Comparison of ENCODE assay signal across 8 cellular contexts in the genomic region with DNA sequence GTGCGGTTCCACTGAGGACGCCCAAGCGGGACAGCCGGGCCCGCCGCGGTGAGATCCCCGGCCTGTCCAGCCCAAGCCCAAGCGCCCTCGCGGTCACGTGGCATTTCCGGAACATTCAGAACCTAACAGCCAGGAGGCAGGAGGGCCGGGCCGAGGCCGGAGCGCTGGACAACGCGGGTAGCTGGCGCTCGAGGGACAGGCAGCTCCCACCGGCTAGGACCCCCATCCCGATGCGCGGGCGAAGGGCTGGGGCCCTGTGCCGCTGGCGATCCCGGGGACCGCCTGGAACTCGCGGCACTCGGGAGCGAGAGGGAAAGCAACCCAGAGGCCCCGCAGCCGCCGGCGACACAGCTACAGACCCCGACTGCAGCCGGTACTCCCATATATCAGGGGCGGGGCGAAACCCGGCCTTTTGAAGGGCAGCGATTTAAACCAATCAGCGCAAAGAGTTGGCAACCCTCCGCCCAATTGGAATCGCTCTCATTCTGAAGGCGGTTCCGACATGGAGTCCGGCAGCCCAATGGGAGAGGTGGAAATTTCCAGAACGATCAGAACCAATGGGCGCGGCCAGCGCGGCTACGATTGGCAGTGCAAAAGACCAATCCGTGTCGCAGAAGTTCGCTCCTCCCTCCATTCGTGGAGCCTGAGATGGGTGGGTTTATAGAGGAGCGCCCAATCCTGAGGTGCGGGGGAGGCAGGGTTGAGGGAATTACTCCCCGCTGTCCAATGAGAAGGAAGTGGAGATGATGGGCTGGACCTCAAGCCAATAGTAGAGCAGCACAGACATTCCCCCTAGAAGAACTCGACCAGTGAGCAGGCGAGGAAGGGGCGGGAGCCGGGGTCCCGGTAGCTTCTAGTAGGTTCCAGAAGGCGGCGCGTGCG. TPM values are rescaled to one million over a fixed set of nuclear protein-coding genes. Genes with fewer than 3 reads are reported as not detected.
DNase-seq lines count a peak whose midpoint lies in the region; FAIRE-seq and TF ChIP-seq lines count a peak whose summit lies in the region.

A gene (plus strand): TSS at position 849 of the 882 bp plus-strand sequence. CDS start 91 bp downstream, outside the sequence.

- no peak within 1 kb of the TSS for H2BK5ac ChIP-seq in H9 (ENCODE audit: insufficient read length, low read length)

- peak; percentile 42 for TF ChIP-seq RAD21 in neural cell (conservative IDR thresholded peaks at IDR 0.05)

- no peaks in the 10 kb centered on the region for H3K9me3 ChIP-seq in H9 (ENCODE audit: control insufficient read depth, low read depth, low read length)
- H3K9me3 ChIP-seq in MG63: no peaks in the 10 kb centered on the region
- H3K9me3 ChIP-seq in neural cell (ENCODE audit: low read length): no peaks in the 10 kb centered on the region
- no peaks in the 10 kb centered on the region for H3K9me3 ChIP-seq in stomach

- no peak within 1 kb of the TSS for H4K91ac ChIP-seq in H9 (ENCODE audit: insufficient read length, low read depth, low read length)

- peaks cover 18% of the 10 kb centered on the region; the same call in 1 of the 2 replicates for H3K79me2 ChIP-seq in H9 (ENCODE audit: insufficient read depth, low read length)
- H3K79me2 ChIP-seq in neural cell (replicated peaks; ENCODE audit: insufficient read depth, low read length): peaks cover 4% of the 10 kb centered on the region

- no peak within 1 kb of the TSS for H2AK5ac ChIP-seq in H9 (ENCODE audit: insufficient read length, low read length)

- TF ChIP-seq CTCF in H9 (conservative IDR thresholded peaks at IDR 0.05) (peak; percentile 37; the same call in 2 of the 3 replicates), neural cell (IDR thresholded peaks at IDR 0.05; ENCODE audit: poor library complexity, severe bottlenecking) (peak; percentile 73), stomach (IDR thresholded peaks at IDR 0.05) (peak in 4 of 7 experiments; percentile 21 to 59 (median 51))

- peaks cover 4% of the 10 kb centered on the region for H3K79me1 ChIP-seq in H9 (ENCODE audit: insufficient read depth, low read depth, low read length, poor library complexity, severe bottlenecking)

- H2BK120ac ChIP-seq in H9 (ENCODE audit: low read depth, low read length, poor library complexity, severe bottlenecking): no peak within 1 kb of the TSS

- peaks cover 16 to 25% (median 21%) of the 10 kb centered on the region in 3 experiments for H3K36me3 Mint-ChIP-seq in H9 (ENCODE audit: insufficient read depth in 1 of 3, low read depth in 3 of 3)

- H3K4me2 ChIP-seq in H9 (ENCODE audit: insufficient read depth, insufficient read length, low read length) (peak within 1 kb of the TSS; percentile 73), neural cell (ENCODE audit: low read length) (peak within 1 kb of the TSS; percentile 67)

- intact Hi-C loops in stomach (cut with DNase I; ENCODE audit: low total_unique reads): no loop called here

- H3K9me2 ChIP-seq in neural cell (ENCODE audit: insufficient read depth, low read length): no peaks in the 10 kb centered on the region

- peaks cover 8% of the 10 kb centered on the region for H3K23me2 ChIP-seq in H9 (ENCODE audit: insufficient read length, low read depth, low read length, poor library complexity, severe bottlenecking)

- peaks cover 14 to 30% of the 10 kb centered on the region in 2 experiments for H3K4me1 Mint-ChIP-seq in H9

- no peak within 1 kb of the TSS for H2BK20ac ChIP-seq in H9 (ENCODE audit: low read depth, low read length, poor library complexity, severe bottlenecking)

- peak within 1 kb of the TSS; percentile 36 for H4K5ac ChIP-seq in H9 (ENCODE audit: insufficient read length, low read depth, low read length)

- no peak within 1 kb of the TSS for H2AFZ ChIP-seq in H9 (ENCODE audit: low read length)
- peak within 1 kb of the TSS; percentile 51 for H2AFZ ChIP-seq in neural cell (ENCODE audit: low read depth, low read length)

- H3K27ac Mint-ChIP-seq in H9: peak within 1 kb of the TSS; percentile 94 to 98 (median 98)

- H3K18ac ChIP-seq in H9 (ENCODE audit: insufficient read length, low read depth, low read length): peak within 1 kb of the TSS; percentile 89

- peaks cover 3% of the 10 kb centered on the region for H4K20me1 ChIP-seq in H9 (ENCODE audit: control insufficient read depth, insufficient read depth, insufficient read length)
- peaks cover 5% of the 10 kb centered on the region for H4K20me1 ChIP-seq in neural cell (ENCODE audit: insufficient read depth)

- no peak within 1 kb of the TSS for H3K23ac ChIP-seq in H9 (ENCODE audit: insufficient read length, low read depth, low read length)

- H3K14ac ChIP-seq in H9 (ENCODE audit: insufficient read depth, low read length): peak within 1 kb of the TSS; percentile 94

- H3K36me3 ChIP-seq in MG63 (peaks cover 21% of the 10 kb centered on the region), neural cell (ENCODE audit: insufficient read depth, low read length) (no peaks in the 10 kb centered on the region), stomach (peaks cover 0 to 18% (median 7%) of the 10 kb centered on the region in 4 donors)

- no peak within 1 kb of the TSS for H3K4ac ChIP-seq in H9 (ENCODE audit: low read depth, low read length)

- H3K9me3 Mint-ChIP-seq in H9: no peaks in the 10 kb centered on the region

- no peak within 1 kb of the TSS for H3K56ac ChIP-seq in H9 (ENCODE audit: insufficient read length, low read depth, low read length)

- no peaks in the 10 kb centered on the region; the same call in 1 of the 2 replicates for H3K27me3 Mint-ChIP-seq in H9 (ENCODE audit: low read depth)

- peak in 2 of 4 donors; percentile 87 to 94 for TF ChIP-seq POLR2A in stomach (IDR thresholded peaks at IDR 0.05)

- H3K4me3 Mint-ChIP-seq in H9: no peak within 1 kb of the TSS; a peak in 3 of 5 replicates

- no peak within 1 kb of the TSS for H4K8ac ChIP-seq in H9 (replicated peaks; ENCODE audit: insufficient read length, low read depth, low read length)

- H3K4me3 ChIP-seq in MG63 (peak within 1 kb of the TSS; percentile 80), neural cell (ENCODE audit: low read length) (peak within 1 kb of the TSS; percentile 90), stomach (peak within 1 kb of the TSS; percentile 53 to 70 (median 58))

- peak; percentile 100 for DNase-seq in H9
- peak; percentile 99 for DNase-seq in MG63
- DNase-seq in SHP77 treated with DMSO at 0.1 percent for 48 hours (lab: John Stamatoyannopoulos, UW): peak; percentile 99
- peak; percentile 100 for DNase-seq in activated effector memory CD4-positive, alpha-beta T cell treated with anti-CD3 and anti-CD28 coated beads, Interleukin-2, amount 50 U/mL, for 16 hours
- DNase-seq in fibroblast of the conjunctiva (ENCODE audit: low read depth): peak; percentile 100
- peak; percentile 99 for DNase-seq in stomach

- FAIRE-seq in G401.6 (lab: Jason Lieb, UNC): peak; percentile 98

- no peak within 1 kb of the TSS; the same call in 1 of the 2 replicates for H2BK15ac ChIP-seq in H9 (ENCODE audit: low read depth, low read length)

- H3K4me1 ChIP-seq in H9 (ENCODE audit: insufficient read depth, low read length) (peaks cover 4% of the 10 kb centered on the region; the same call in 1 of the 2 replicates), stomach (peaks cover 43 to 47% (median 46%) of the 10 kb centered on the region in 4 donors)

- no CpG with 5 or more reads among the region's 72 CpGs for WGBS in H9 (ENCODE audit: extremely low coverage, insufficient read length, low lambda C conversion rate)
- WGBS in stomach, 5 donors: 0 to 1% (median 0%) methylated on average over 65 to 72 of the region's 72 CpGs

- H3K27me3 ChIP-seq in H9 (ENCODE audit: insufficient read depth, low read length) (no peaks in the 10 kb centered on the region), MG63 (no peaks in the 10 kb centered on the region), neural cell (ENCODE audit: insufficient read depth, low read depth, low read length) (no peaks in the 10 kb centered on the region), stomach (no peaks in the 10 kb centered on the region)

- peaks cover 6% of the 10 kb centered on the region for H3F3A ChIP-seq in neural cell (ENCODE audit: insufficient read depth, low read length, poor library complexity, severe bottlenecking)

- TF ChIP-seq EP300 in neural cell (conservative IDR thresholded peaks at IDR 0.05; ENCODE audit: poor library complexity, severe bottlenecking): peak; percentile 52
- no peak for TF ChIP-seq EP300 in stomach (IDR thresholded peaks at IDR 0.05)

- no peak within 1 kb of the TSS for H2BK12ac ChIP-seq in H9 (ENCODE audit: insufficient read length, low read depth, low read length)

- peak within 1 kb of the TSS; percentile 80 for H3K9ac ChIP-seq in H9 (ENCODE audit: extremely low read depth, insufficient read length, low read length)
- peak within 1 kb of the TSS; percentile 89 for H3K9ac ChIP-seq in neural cell (ENCODE audit: low read length)

- no peak within 1 kb of the TSS for H3K27ac ChIP-seq in H9 (ENCODE audit: insufficient read length, low read depth, low read length)
- peak within 1 kb of the TSS; percentile 89 for H3K27ac ChIP-seq in neural cell (ENCODE audit: low read length)
- H3K27ac ChIP-seq in stomach: peak within 1 kb of the TSS in 4 of 5 donors; percentile 88 to 97 (median 93)

- H3T11ph ChIP-seq in H9 (ENCODE audit: low read length): no peak within 1 kb of the TSS

TF ChIP-seq in neural cell, 6 proteins besides CTCF, POLR2A, EP300 and RAD21 (continues in another document):
- TF ChIP-seq MXI1 (conservative IDR thresholded peaks at IDR 0.05; ENCODE audit: poor library complexity, severe bottlenecking) (peak; percentile 90), EZH2 (IDR thresholded peaks at IDR 0.05; ENCODE audit: borderline replicate concordance, insufficient read depth, low read length, poor library complexity, severe bottlenecking) (no peak)

RNA-seq across cellular contexts. Expression of the gene that starts here (rescaled TPM):
- 331 and 338 TPM in 2 replicates for total RNA-seq in H9 (2021)
- 254 and 287 TPM in 2 replicates for total RNA-seq in MG63 (2014; rRNA removed; shearing (Covaris generic); ENCODE audit: low replicate concordance)
- polyA plus RNA-seq in neural cell: 161 and 174 TPM in 2 replicates
- polyA minus RNA-seq in neural cell: 116 and 139 TPM in 2 replicates
- total RNA-seq in stomach: 100 to 1,000 TPM in 1 of 5 donors, 10 to 100 TPM in 4; 27.4 to 259 (median 68.1) TPM
- 10 to 100 TPM; 51.5 to 56.2 (median 53.2) TPM for polyA plus RNA-seq in stomach
